Comparison of ENCODE assay signal across 28 cellular contexts in the genomic region with DNA sequence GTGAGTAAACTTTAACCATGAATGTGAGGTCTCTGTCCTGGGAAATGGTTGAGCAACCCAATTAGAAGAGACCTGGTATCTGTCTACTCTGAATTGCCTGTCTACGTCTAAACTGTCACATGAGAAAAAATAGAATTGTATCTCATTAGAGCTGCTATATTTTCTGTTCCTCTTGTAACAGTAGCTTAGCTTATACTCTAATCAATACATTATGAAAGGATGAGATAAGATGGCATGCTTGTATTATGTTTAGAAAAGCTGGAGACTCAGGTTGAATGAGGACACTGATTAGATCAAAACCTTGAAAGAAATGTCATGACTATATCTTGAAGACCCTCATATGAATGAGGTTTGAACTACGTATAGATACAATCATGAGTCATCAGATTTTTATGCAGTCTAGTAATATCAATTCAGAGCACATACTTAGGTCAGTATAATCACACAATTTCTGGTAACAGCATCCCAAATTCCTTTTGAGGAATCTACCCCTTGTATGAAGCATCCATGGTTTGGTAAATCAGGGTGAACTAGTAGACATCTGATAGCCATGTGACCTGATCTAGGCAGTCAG.
"Had no signal": no experiment of that assay in that cellular context is flagged by ENCODE, and none has a peak within 500 bp of the region (broad histone marks: within the 10 kb centered on the region; RNA-seq: fewer than 3 reads in every experiment).

No MANE protein-coding gene starts in this region.

- H3K9me3 ChIP-seq: ovary, suprapubic skin, testis, upper lobe of right lung had no signal

- H3K27me3 ChIP-seq: neural progenitor cell, ovary, spleen, suprapubic skin, testis, tibial artery, transverse colon, upper lobe of right lung, uterus had no signal

- H3K4me2 ChIP-seq: neural progenitor cell, smooth muscle cell had no signal

- H3K79me2 ChIP-seq: parathyroid adenoma had no signal

- H3K4me3 ChIP-seq: neural progenitor cell, ovary, psoas muscle, skin epidermis, smooth muscle cell, spleen, suprapubic skin, testis, tibial artery, transverse colon, upper lobe of right lung, uterus had no signal

- H3K9ac ChIP-seq: neural progenitor cell, parathyroid adenoma had no signal

- H3K4me1 ChIP-seq: neural progenitor cell, parathyroid adenoma, psoas muscle, spleen, suprapubic skin, testis, tibial artery, transverse colon, upper lobe of right lung, uterus had no signal

- H2AFZ ChIP-seq: neural progenitor cell, parathyroid adenoma had no signal

- H3K27ac ChIP-seq: neural progenitor cell, ovary, parathyroid adenoma, psoas muscle, skin epidermis, spleen, suprapubic skin, testis, tibial artery, transverse colon, upper lobe of right lung, uterus had no signal

- ATAC-seq: natural killer cell; psoas muscle; right cardiac atrium; sciatic nerve; stimulated activated memory B cell treated with anti-CD40 and anti-IgM and Interleukin-4, amounts not matched to agents 10 μg/mL and 1 μg/mL and 100 μg/mL, for 72 hours; stimulated activated naive CD8-positive, alpha-beta T cell treated with anti-CD3 and anti-CD28 coated beads, Interleukin-15, amount 100 ng/mL, for 72 hours; stimulated activated naive CD8-positive, alpha-beta T cell treated with anti-CD3 and anti-CD28 coated beads, Interleukin-15, Interleukin-2, amounts not matched to agents 100 U/mL and 50 U/mL, for 24 hours; upper lobe of right lung had no signal

- DNase-seq: natural killer cell; occipital lobe; ovary; posterior cingulate gyrus; psoas muscle; right cardiac atrium; spleen; stimulated activated CD4-positive, alpha-beta T cell treated with anti-CD3 and anti-CD28 coated beads, Interleukin-12 subunit alpha, Interleukin-12 subunit beta, amount 100 ng/mL, for 4 hours; stimulated activated CD4-positive, alpha-beta T cell treated with anti-CD3 and anti-CD28 coated beads, Interleukin-1b, Interleukin-23, amount 100 ng/mL, for 48 hours; stimulated activated CD4-positive, alpha-beta T cell treated with anti-CD3 and anti-CD28 coated beads, Interleukin-4, amount 100 ng/mL, for 1 hour; stimulated activated CD4-positive, alpha-beta T cell treated with anti-CD3 and anti-CD28 coated beads, Interleukin-4, amount 100 ng/mL, for 4 hours; stimulated activated CD8-positive, alpha-beta memory T cell treated with anti-CD3 and anti-CD28 coated beads, Interleukin-4, amount 100 ng/mL, for 48 hours; stimulated activated naive CD4-positive, alpha-beta T cell; stimulated activated naive CD8-positive, alpha-beta T cell treated with anti-CD3 and anti-CD28 coated beads, Interleukin-15, amount 100 ng/mL, for 72 hours; stimulated activated naive CD8-positive, alpha-beta T cell treated with anti-CD3 and anti-CD28 coated beads, Interleukin-15, Interleukin-2, amounts not matched to agents 100 U/mL and 50 U/mL, for 24 hours; substantia nigra; testis; tibial artery; transverse colon; upper lobe of right lung; uterus had no signal

- H3K36me3 ChIP-seq: neural progenitor cell, ovary, spleen, suprapubic skin, tibial artery, transverse colon, upper lobe of right lung, uterus had no signal
